ENCODE assay signal across 12 cellular contexts in genomic region chr11:34345991-34346480, GRCh38. TPM values are rescaled to one million over a fixed set of nuclear protein-coding genes. Genes with fewer than 3 reads are reported as not detected.
DNase-seq lines count a peak whose midpoint lies in the region; ATAC-seq, FAIRE-seq and TF ChIP-seq lines count a peak whose summit lies in the region.
"Had no signal": no experiment of that assay in that cellular context is flagged by ENCODE, and none has a peak within 500 bp of the region (broad histone marks: within the 10 kb centered on the region; RNA-seq: fewer than 3 reads in every experiment).

No MANE protein-coding gene starts in this region.

- peak overlapping the region; percentile 10 for H3K27ac Mint-ChIP-seq in astrocyte (ENCODE audit: unreplicated experiment)
- no peak overlapping the region for H3K27ac Mint-ChIP-seq in activated naive CD4-positive, alpha-beta T cell treated with anti-CD3 and anti-CD28 coated beads, Interleukin-2, amount 50 U/mL, for 72 hours

- no peak for TF ChIP-seq CTCF in astrocyte (IDR thresholded peaks at IDR 0.05; ENCODE audit: insufficient read depth, low read depth, low read length)
- TF ChIP-seq CTCF in stomach (IDR thresholded peaks at IDR 0.05): no peak
- no peak for TF ChIP-seq CTCF in ovary (IDR thresholded peaks at IDR 0.05)

- TF ChIP-seq EP300 in stomach (IDR thresholded peaks at IDR 0.05) (no peak), ovary (IDR thresholded peaks at IDR 0.05) (no peak)

- peak; percentile 67 for ATAC-seq in right cardiac atrium
- ATAC-seq in activated naive CD4-positive, alpha-beta T cell treated with anti-CD3 and anti-CD28 coated beads, Interleukin-2, amount 50 U/mL, for 72 hours: no peak
- no peak for ATAC-seq in GM19455 (IDR thresholded peaks at IDR 0.05; ENCODE audit: unreplicated experiment)

- H3K27ac ChIP-seq in astrocyte (ENCODE audit: low read depth, low read length) (peak overlapping the region; percentile 62), right cardiac atrium (ENCODE audit: low read length) (peak overlapping the region; percentile 81), stomach (peak overlapping the region in 4 of 5 donors; percentile 26 to 56 (median 43)), ovary (no peak overlapping the region)

- H3K4me2 ChIP-seq in astrocyte (ENCODE audit: low read length): peak overlapping the region; percentile 77

- no peaks in the 10 kb centered on the region for H3K27me3 Mint-ChIP-seq in astrocyte (ENCODE audit: low read depth, unreplicated experiment)

- DNase-seq in GM12892 (ENCODE audit: insufficient read length) (no peak), astrocyte (ENCODE audit: low read depth) (peak; percentile 84), right cardiac atrium (peak; percentile 35 to 75 (median 75)), stomach (no peak), ovary (no peak)
- no peak for DNase-seq in activated naive CD4-positive, alpha-beta T cell treated with anti-CD3 and anti-CD28 coated beads, Interleukin-2, amount 50 U/mL, for 72 hours (ENCODE audit: low spot score in 2 of 2)
- no peak for DNase-seq in stimulated activated CD4-positive, alpha-beta T cell treated with anti-CD3 and anti-CD28 coated beads, Interleukin-2, amount 100 ng/mL, for 24 hours
- DNase-seq: activated CD8-positive, alpha-beta memory T cell treated with anti-CD3 and anti-CD28 coated beads, Interleukin-2, amount 50 U/mL, for 4 hours; stimulated activated CD8-positive, alpha-beta memory T cell treated with anti-CD3 and anti-CD28 coated beads, Interleukin-4, amount 100 ng/mL, for 48 hours; T-helper 9 cell had no signal

- FAIRE-seq in GM12892 (lab: Jason Lieb, UNC): peak; percentile 77
- no peak for FAIRE-seq in astrocyte (lab: Jason Lieb, UNC)

- 23% methylated on average over 8 of the region's 8 CpGs for WGBS in right cardiac atrium
- WGBS in stomach, 5 donors: 65 to 83% (median 78%) methylated on average over 8 of the region's 8 CpGs
- WGBS in ovary, 3 donors: 19 to 27% (median 22%) methylated on average over 8 of the region's 8 CpGs

- peaks cover 44% of the 10 kb centered on the region for H3K79me2 ChIP-seq in astrocyte (ENCODE audit: insufficient read depth, low read length)

- H3K36me3 ChIP-seq in astrocyte (ENCODE audit: insufficient read depth, low read length): no peaks in the 10 kb centered on the region
- H3K36me3 ChIP-seq in stomach: no peaks in the 10 kb centered on the region
- H3K36me3 ChIP-seq in ovary: no peaks in the 10 kb centered on the region

- TF ChIP-seq POLR2A in GM12892 (IDR thresholded peaks at IDR 0.05; ENCODE audit: low read depth, low read length) (no peak), stomach (IDR thresholded peaks at IDR 0.05) (no peak), ovary (IDR thresholded peaks at IDR 0.05) (no peak)

- H3K4me1 Mint-ChIP-seq in astrocyte (ENCODE audit: low read depth, unreplicated experiment): peaks cover 56% of the 10 kb centered on the region

- intact Hi-C loops in right cardiac atrium (cut with DNase I): no loop called here
- intact Hi-C loops in stomach (cut with DNase I; ENCODE audit: low total_unique reads): no loop called here
- intact Hi-C loops in ovary (cut with DNase I): no loop called here

- peaks cover 50% of the 10 kb centered on the region for H4K20me1 ChIP-seq in astrocyte (ENCODE audit: insufficient read depth, low read length)

- H3K9me3 Mint-ChIP-seq in astrocyte (ENCODE audit: unreplicated experiment): no peaks in the 10 kb centered on the region
- H3K9me3 Mint-ChIP-seq in activated naive CD4-positive, alpha-beta T cell treated with anti-CD3 and anti-CD28 coated beads, Interleukin-2, amount 50 U/mL, for 72 hours: no peaks in the 10 kb centered on the region

- H3K4me3 Mint-ChIP-seq in astrocyte (ENCODE audit: unreplicated experiment): peak overlapping the region; percentile 14

- H2AFZ ChIP-seq in astrocyte (ENCODE audit: low read depth, low read length): no peak overlapping the region

- H3K9me3 ChIP-seq in astrocyte (ENCODE audit: insufficient read depth, low read depth, low read length): no peaks in the 10 kb centered on the region
- no peaks in the 10 kb centered on the region for H3K9me3 ChIP-seq in right cardiac atrium (ENCODE audit: control insufficient read depth, low read length)
- no peaks in the 10 kb centered on the region for H3K9me3 ChIP-seq in stomach
- no peaks in the 10 kb centered on the region for H3K9me3 ChIP-seq in ovary

- H3K9ac ChIP-seq in astrocyte (ENCODE audit: low read length): peak overlapping the region; percentile 37

- H3K27me3 ChIP-seq in astrocyte (ENCODE audit: insufficient read depth, low read length) (no peaks in the 10 kb centered on the region), right cardiac atrium (ENCODE audit: control insufficient read depth, insufficient read depth) (no peaks in the 10 kb centered on the region), stomach (no peaks in the 10 kb centered on the region), ovary (no peaks in the 10 kb centered on the region)

- H3K4me1 ChIP-seq in astrocyte (ENCODE audit: insufficient read depth, low read length): peaks cover 58% of the 10 kb centered on the region
- H3K4me1 ChIP-seq in right cardiac atrium (ENCODE audit: control insufficient read depth, insufficient read depth, low read length): peaks cover 36% of the 10 kb centered on the region
- peaks cover 13 to 67% (median 45%) of the 10 kb centered on the region in 4 donors for H3K4me1 ChIP-seq in stomach
- peaks cover 19% of the 10 kb centered on the region for H3K4me1 ChIP-seq in ovary (ENCODE audit: insufficient read depth)

- peaks cover 15% of the 10 kb centered on the region for H3K36me3 Mint-ChIP-seq in astrocyte (ENCODE audit: low read depth, unreplicated experiment)
- no peaks in the 10 kb centered on the region for H3K36me3 Mint-ChIP-seq in activated naive CD4-positive, alpha-beta T cell treated with anti-CD3 and anti-CD28 coated beads, Interleukin-2, amount 50 U/mL, for 72 hours

- H3K4me3 ChIP-seq in astrocyte (ENCODE audit: insufficient read depth, low read depth, low read length) (peak overlapping the region; percentile 30), right cardiac atrium (ENCODE audit: low read length) (no peak overlapping the region), stomach (no peak overlapping the region), ovary (no peak overlapping the region)
- H3K4me3 ChIP-seq: skin epidermis had no signal

RNA-seq across cellular contexts. Expression of gene ABTB2, which starts 11.8 kb away (rescaled TPM):
- 1.5 TPM for polyA plus RNA-seq in GM12892 (2012; ENCODE audit: missing spikeins)
- total RNA-seq in astrocyte (12.2 and 14.1 TPM in 2 replicates), right cardiac atrium (10 to 100 TPM in 3 of 4 donors, 1 to 10 TPM in 1; 8.5 to 14.1 (median 12.4) TPM), stomach (10 to 100 TPM in 2 of 5 donors, 1 to 10 TPM in 2, under 1 TPM in 1; 0.58 to 12.7 (median 6.4) TPM), ovary (1 to 10 TPM; 1.2 to 7.2 (median 2.6) TPM)
- polyA plus RNA-seq in right cardiac atrium (3.7 TPM), stomach (1 to 10 TPM; 1.2 to 2.0 (median 1.9) TPM), ovary (1 to 10 TPM; 1.7 to 3.7 TPM)
- under 1 TPM; 0.16 to 0.27 TPM for total RNA-seq in activated naive CD4-positive, alpha-beta T cell treated with anti-CD3 and anti-CD28 coated beads, Interleukin-2, amount 50 U/mL, for 72 hours

Comparison
In these comparisons a context has a peak if more than half of its experiments do, and no peak if none do; other contexts are left out.
1. DNase-seq: peak in astrocyte (single experiment) and right cardiac atrium (3 of 3); none in GM12892 (single experiment), stomach (single experiment), activated naive CD4-positive, alpha-beta T cell treated with anti-CD3 and anti-CD28 coated beads, Interleukin-2, amount 50 U/mL, for 72 hours (0 of 2), ovary (0 of 5) and stimulated activated CD4-positive, alpha-beta T cell treated with anti-CD3 and anti-CD28 coated beads, Interleukin-2, amount 100 ng/mL, for 24 hours (0 of 2).
2. H3K27ac ChIP-seq: peak in astrocyte (single experiment), right cardiac atrium (single experiment) and stomach (4 of 5); none in ovary (0 of 2).
3. ATAC-seq: peak in right cardiac atrium (2 of 2); none in activated naive CD4-positive, alpha-beta T cell treated with anti-CD3 and anti-CD28 coated beads, Interleukin-2, amount 50 U/mL, for 72 hours (0 of 2) and GM19455 (single experiment).